Comparison of ENCODE assay signal across 24 cellular contexts in the genomic region with DNA sequence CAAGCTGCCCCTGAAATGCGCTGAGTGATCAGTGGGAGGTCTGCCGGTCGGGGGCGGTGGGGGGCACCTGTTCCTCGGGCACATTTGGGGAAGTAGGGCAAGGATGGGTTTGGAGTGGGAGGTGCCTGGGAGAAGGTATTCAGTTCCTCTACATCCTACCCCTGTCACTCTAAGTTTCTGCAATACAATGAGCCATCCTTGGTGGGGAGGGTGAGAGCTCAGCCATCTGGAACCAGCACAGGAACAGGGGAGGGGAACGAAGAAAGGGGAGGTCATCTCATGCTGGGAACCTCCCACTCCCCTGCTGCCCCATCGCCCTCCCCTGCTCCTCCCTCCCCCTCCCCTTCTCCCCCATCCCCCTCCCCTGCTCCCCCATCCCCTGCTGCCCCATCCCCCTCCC. TPM values are rescaled to one million over a fixed set of nuclear protein-coding genes. Genes with fewer than 3 reads are reported as not detected.
A peak's percentile ranks its signal among the peaks of the same experiment; 100 is the strongest.
DNase-seq lines count a peak whose midpoint lies in the region; ATAC-seq and TF ChIP-seq lines count a peak whose summit lies in the region.
"Had no signal": no experiment of that assay in that cellular context is flagged by ENCODE, and none has a peak within 500 bp of the region (broad histone marks: within the 10 kb centered on the region; RNA-seq: fewer than 3 reads in every experiment).

No MANE protein-coding gene starts in this region.

- H3K9me3 ChIP-seq in A673 (ENCODE audit: low read depth, low read length, poor library complexity, severe bottlenecking) (no peaks in the 10 kb centered on the region), GM23248 (ENCODE audit: low read depth) (no peaks in the 10 kb centered on the region), fibroblast of lung (ENCODE audit: control insufficient read depth, insufficient read depth, low read depth, low read length) (no peaks in the 10 kb centered on the region), PC-3 (ENCODE audit: low read length) (no peaks in the 10 kb centered on the region)
- H3K9me3 ChIP-seq: SK-N-SH, upper lobe of right lung had no signal

- no peaks in the 10 kb centered on the region for H3K9me2 ChIP-seq in GM23248 (ENCODE audit: insufficient read depth)
- H3K9me2 ChIP-seq in PC-3 (replicated peaks; ENCODE audit: low read length) = no peaks in the 10 kb centered on the region
- H3K9me2 ChIP-seq: SK-N-SH had no signal

- intact Hi-C loops in A673 (cut with micrococcal nuclease; ENCODE audit: unreplicated experiment) (loop anchor here (5.0 kb wide), 1 partner anchor 202 kb away; a partner anchor contains a TSS), PC-3 (cut with micrococcal nuclease) (no loop called here)
- intact Hi-C loops in activated CD4-positive, alpha-beta T cell treated with anti-CD3 and anti-CD28 coated beads, Interleukin-2, amount 10 ng/mL, durations not matched to agents 24 days and 14 days (cut with micrococcal nuclease) = loop anchor here (5.0 kb wide), 1 partner anchor 387 kb away; a partner anchor contains a TSS

- in situ Hi-C loops in GM23248 (cut with MboI) = no loop called here

- ATAC-seq in PC-3 = no peak
- ATAC-seq in effector memory CD8-positive, alpha-beta T cell (replicated peaks) = no peak
- ATAC-seq: esophagus mucosa, upper lobe of right lung had no signal

- peak overlapping the region; percentile 22 for H3K4me2 ChIP-seq in GM23248 (ENCODE audit: unreplicated experiment)
- no peak overlapping the region for H3K4me2 ChIP-seq in fibroblast of lung (ENCODE audit: extremely low read depth, insufficient read depth, low read length)
- H3K4me2 ChIP-seq in PC-3 (ENCODE audit: low read length) = no peak overlapping the region
- H3K4me2 ChIP-seq: SK-N-SH had no signal

- H3K4me3 Mint-ChIP-seq in effector memory CD8-positive, alpha-beta T cell = no peak overlapping the region
- no peak overlapping the region for H3K4me3 Mint-ChIP-seq in activated CD4-positive, alpha-beta T cell treated with anti-CD3 and anti-CD28 coated beads, Interleukin-2, amount 10 ng/mL, durations not matched to agents 24 days and 14 days
- H3K4me3 Mint-ChIP-seq: activated naive CD4-positive, alpha-beta T cell treated with anti-CD3 and anti-CD28 coated beads, Interleukin-2, amount 50 U/mL, for 24 hours; neural crest cell; stimulated activated naive CD8-positive, alpha-beta T cell treated with anti-CD3 and anti-CD28 coated beads, Interleukin-15, Interleukin-2, amounts not matched to agents 100 ng/mL and 50 ng/mL, for 24 hours had no signal

- no peak overlapping the region for H3K27ac Mint-ChIP-seq in effector memory CD8-positive, alpha-beta T cell
- no peak overlapping the region for H3K27ac Mint-ChIP-seq in activated CD4-positive, alpha-beta T cell treated with anti-CD3 and anti-CD28 coated beads, Interleukin-2, amount 10 ng/mL, durations not matched to agents 24 days and 14 days
- H3K27ac Mint-ChIP-seq: activated naive CD4-positive, alpha-beta T cell treated with anti-CD3 and anti-CD28 coated beads, Interleukin-2, amount 50 U/mL, for 24 hours; stimulated activated naive CD8-positive, alpha-beta T cell treated with anti-CD3 and anti-CD28 coated beads, Interleukin-15, Interleukin-2, amounts not matched to agents 100 ng/mL and 50 ng/mL, for 24 hours had no signal

- DNase-seq in A673 (ENCODE audit: low spot score) = peak; percentile 58
- peak; percentile 81 for DNase-seq in GM23248
- peak; percentile 84 for DNase-seq in NCI-H82 (lab: John Stamatoyannopoulos, UW)
- peak; percentile 45 to 63 for DNase-seq in fibroblast of lung (ENCODE audit: low read depth in 2 of 2)
- DNase-seq in PC-3 = no peak
- no peak for DNase-seq in effector memory CD8-positive, alpha-beta T cell
- no peak for DNase-seq in HUDEP-2 (lab: John Stamatoyannopoulos, UW; ENCODE audit: unreplicated experiment in 76 of 76)
- DNase-seq in activated CD4-positive, alpha-beta T cell treated with anti-CD3 and anti-CD28 coated beads, Interleukin-2, amount 10 ng/mL, durations not matched to agents 24 days and 14 days = no peak
- DNase-seq: activated CD4-positive, alpha-beta T cell treated with anti-CD3 and anti-CD28 coated beads for 48 hours; activated T-cell treated with anti-CD3 and anti-CD28 coated beads for 4 hours; COR-L47; dermis blood vessel endothelial cell; GDM1; islet precursor cell; KG1; NCI-H1436 treated with DMSO at 0.1 percent for 48 hours; NCI-H446 treated with DMSO at 0.1 percent for 48 hours; retina; SK-N-SH; upper lobe of right lung had no signal

- H3K36me3 ChIP-seq in A673 (ENCODE audit: insufficient read depth, low read length, poor library complexity, severe bottlenecking) (peaks cover 8% of the 10 kb centered on the region), GM23248 (ENCODE audit: low read depth) (peaks cover 5% of the 10 kb centered on the region; the same call in 1 of the 2 replicates), fibroblast of lung (ENCODE audit: control insufficient read depth, insufficient read depth, low read length) (peaks cover 12% of the 10 kb centered on the region), PC-3 (ENCODE audit: low read depth, low read length) (peaks cover 3% of the 10 kb centered on the region; the same call in 1 of the 2 replicates)

- H3K79me2 ChIP-seq in GM23248 (ENCODE audit: insufficient read depth) (peaks cover 19% of the 10 kb centered on the region), fibroblast of lung (ENCODE audit: control insufficient read depth, insufficient read depth, low read length) (peaks cover 6% of the 10 kb centered on the region), PC-3 (ENCODE audit: low read length) (peaks cover 24% of the 10 kb centered on the region)

- POLR2A ChIA-PET in A673 (lab: Charles Lee; ENCODE audit: low non-redundant PET) = interaction anchor here (0.6 kb wide), 1 partner anchor 13 kb away, joined by 3 read pairs; no protein-coding TSS in a partner anchor
- POLR2A ChIA-PET in PC-3 (lab: Charles Lee; ENCODE audit: unreplicated experiment) = no interaction called here

- peaks cover 12 to 17% of the 10 kb centered on the region in 2 donors for H3K4me1 Mint-ChIP-seq in effector memory CD8-positive, alpha-beta T cell (ENCODE audit: low read depth in 2 of 2)
- peaks cover 10% of the 10 kb centered on the region for H3K4me1 Mint-ChIP-seq in activated CD4-positive, alpha-beta T cell treated with anti-CD3 and anti-CD28 coated beads, Interleukin-2, amount 10 ng/mL, durations not matched to agents 24 days and 14 days

- H3K27me3 ChIP-seq in A673 (replicated peaks; ENCODE audit: insufficient read depth, low read depth, low read length, poor library complexity) (no peaks in the 10 kb centered on the region), GM23248 (replicated peaks; ENCODE audit: insufficient read depth) (no peaks in the 10 kb centered on the region), fibroblast of lung (ENCODE audit: control insufficient read depth, insufficient read depth, low read length) (no peaks in the 10 kb centered on the region), PC-3 (ENCODE audit: low read length) (no peaks in the 10 kb centered on the region)
- H3K27me3 ChIP-seq: upper lobe of right lung had no signal

- H4K20me1 ChIP-seq in GM23248 (ENCODE audit: insufficient read depth) (no peaks in the 10 kb centered on the region), fibroblast of lung (ENCODE audit: control insufficient read depth, extremely low read depth, insufficient read depth, low read length) (no peaks in the 10 kb centered on the region), PC-3 (ENCODE audit: low read length) (no peaks in the 10 kb centered on the region)

- no peaks in the 10 kb centered on the region for H3K9me3 Mint-ChIP-seq in effector memory CD8-positive, alpha-beta T cell
- H3K9me3 Mint-ChIP-seq in activated CD4-positive, alpha-beta T cell treated with anti-CD3 and anti-CD28 coated beads, Interleukin-2, amount 10 ng/mL, durations not matched to agents 24 days and 14 days = no peaks in the 10 kb centered on the region
- H3K9me3 Mint-ChIP-seq: activated naive CD4-positive, alpha-beta T cell treated with anti-CD3 and anti-CD28 coated beads, Interleukin-2, amount 50 U/mL, for 24 hours; neural crest cell; stimulated activated naive CD8-positive, alpha-beta T cell treated with anti-CD3 and anti-CD28 coated beads, Interleukin-15, Interleukin-2, amounts not matched to agents 100 ng/mL and 50 ng/mL, for 24 hours had no signal

- H3K4me1 ChIP-seq in A673 (ENCODE audit: insufficient read depth, low read length, poor library complexity, severe bottlenecking) = peaks cover 26% of the 10 kb centered on the region
- peaks cover 26% of the 10 kb centered on the region for H3K4me1 ChIP-seq in GM23248 (ENCODE audit: insufficient read depth)
- peaks cover 17% of the 10 kb centered on the region for H3K4me1 ChIP-seq in fibroblast of lung (ENCODE audit: control insufficient read depth, extremely low read depth, insufficient read depth, low read length)
- peaks cover 6% of the 10 kb centered on the region; the same call in 1 of the 2 replicates for H3K4me1 ChIP-seq in PC-3 (ENCODE audit: insufficient read depth, low read length)

- H2AFZ ChIP-seq in GM23248 (no peak overlapping the region), fibroblast of lung (ENCODE audit: low read length) (no peak overlapping the region), PC-3 (ENCODE audit: low read length) (no peak overlapping the region)

- WGBS in GM23248 (ENCODE audit: low coverage in 1 of 2, low lambda C conversion rate in 2 of 2, missing lambda C conversion rate in 2 of 2), 2 experiments = 74 to 94% methylated on average over 5 to 7 of the region's 7 CpGs

- H3K27me3 Mint-ChIP-seq in effector memory CD8-positive, alpha-beta T cell = peaks cover 0 to under 1% of the 10 kb centered on the region in 2 donors
- no peaks in the 10 kb centered on the region for H3K27me3 Mint-ChIP-seq in activated CD4-positive, alpha-beta T cell treated with anti-CD3 and anti-CD28 coated beads, Interleukin-2, amount 10 ng/mL, durations not matched to agents 24 days and 14 days
- H3K27me3 Mint-ChIP-seq: activated naive CD4-positive, alpha-beta T cell treated with anti-CD3 and anti-CD28 coated beads, Interleukin-2, amount 50 U/mL, for 24 hours; stimulated activated naive CD8-positive, alpha-beta T cell treated with anti-CD3 and anti-CD28 coated beads, Interleukin-15, Interleukin-2, amounts not matched to agents 100 ng/mL and 50 ng/mL, for 24 hours had no signal

- BruUV-seq in A673 (replicated peaks; lab: Mats Ljungman, UMichigan) (no TSS peak), PC-3 (replicated peaks; lab: Mats Ljungman, UMichigan) (no TSS peak)

- H3K27ac ChIP-seq in A673 (ENCODE audit: low read depth, low read length, poor library complexity, severe bottlenecking) (peak overlapping the region; percentile 73), GM23248 (peak overlapping the region; percentile 41; the same call in 1 of the 2 replicates), fibroblast of lung (ENCODE audit: insufficient read depth, low read length) (no peak overlapping the region), PC-3 (ENCODE audit: low read length) (no peak overlapping the region)
- H3K27ac ChIP-seq: upper lobe of right lung had no signal

- H3K36me3 Mint-ChIP-seq in effector memory CD8-positive, alpha-beta T cell (ENCODE audit: insufficient read depth) = peaks cover 24% of the 10 kb centered on the region
- peaks cover 23% of the 10 kb centered on the region for H3K36me3 Mint-ChIP-seq in activated CD4-positive, alpha-beta T cell treated with anti-CD3 and anti-CD28 coated beads, Interleukin-2, amount 10 ng/mL, durations not matched to agents 24 days and 14 days (ENCODE audit: low read depth)

- no peak for TF ChIP-seq CTCF in A673 (conservative IDR thresholded peaks at IDR 0.05; ENCODE audit: low read depth, low read length)
- TF ChIP-seq CTCF in fibroblast of lung (conservative IDR thresholded peaks at IDR 0.05 in 1 of 2, IDR thresholded peaks at IDR 0.05 in 1 of 2; ENCODE audit: low read depth in 1 of 2, low read length in 2 of 2) = no peak
- TF ChIP-seq CTCF in PC-3 (conservative IDR thresholded peaks at IDR 0.05; ENCODE audit: low read depth, low read length) = no peak

- H3F3A ChIP-seq in GM23248 (ENCODE audit: insufficient read depth) = peaks cover 12% of the 10 kb centered on the region; the same call in 1 of the 2 replicates
- H3F3A ChIP-seq in PC-3 (ENCODE audit: low read length, unreplicated experiment) = no peaks in the 10 kb centered on the region

- CTCF ChIA-PET in A673 (lab: Charles Lee) (no interaction called here), PC-3 (lab: Charles Lee) (interaction anchor here (0.7 kb wide), 1 partner anchor 23 kb away, joined by 3 read pairs; no protein-coding TSS in a partner anchor)

- no peak overlapping the region for H3K9ac ChIP-seq in GM23248
- no peak overlapping the region for H3K9ac ChIP-seq in fibroblast of lung (ENCODE audit: insufficient read depth, low read length)
- no peak overlapping the region for H3K9ac ChIP-seq in PC-3 (ENCODE audit: low read length)
- H3K9ac ChIP-seq: SK-N-SH had no signal

- H3K4me3 ChIP-seq in A673 (ENCODE audit: low read depth, low read length, poor library complexity, severe bottlenecking) (no peak overlapping the region), GM23248 (no peak overlapping the region), fibroblast of lung (replicated peaks in 1 of 4; ENCODE audit: control extremely low read depth in 1 of 4, insufficient read depth in 1 of 4, low read depth in 3 of 4, low read length in 4 of 4) (no peak overlapping the region), PC-3 (ENCODE audit: low read length) (no peak overlapping the region)
- H3K4me3 ChIP-seq: upper lobe of right lung had no signal

RNA-seq across cellular contexts. Expression of a gene that starts 4.2 kb away (rescaled TPM):
- total RNA-seq in A673 (2021) (51.1 and 60.8 TPM in 2 replicates), fibroblast of lung (21.3 and 23.1 TPM in 2 replicates), PC-3 (2014; rRNA removed) (47.9 and 57.4 TPM in 2 replicates)
- total RNA-seq in GM23248 (2014; rRNA removed; shearing (Covaris generic)) = 51.2 and 58.1 TPM in 2 replicates
- polyA plus RNA-seq in GM23248 (2016; fragmentation: Nextera tagmentation; extraction: Ambion mirVana) (41.1 and 41.2 TPM in 2 replicates), fibroblast of lung (28.5 and 31.3 TPM in 2 replicates)
- 33.4 and 34.1 TPM in 2 replicates for polyA plus RNA-seq in fibroblast of lung (2012)
- polyA minus RNA-seq in fibroblast of lung (ENCODE audit: low replicate concordance) = 194 and 205 TPM in 2 replicates
- total RNA-seq in activated CD4-positive, alpha-beta T cell treated with anti-CD3 and anti-CD28 coated beads, Interleukin-2, amount 10 ng/mL, durations not matched to agents 24 days and 14 days = 50.8 and 55.9 TPM in 2 replicates

RNA-seq across cellular contexts. Expression of a gene that starts 7.7 kb away (rescaled TPM):
- total RNA-seq in A673 (2021) = 30.7 and 33.1 TPM in 2 replicates
- total RNA-seq in GM23248 (2014; rRNA removed; shearing (Covaris generic)) = 67.3 and 92.0 TPM in 2 replicates
- 63.5 and 66.1 TPM in 2 replicates for polyA plus RNA-seq in GM23248 (2016; fragmentation: Nextera tagmentation; extraction: Ambion mirVana)
- total RNA-seq in fibroblast of lung = 40.6 and 41.1 TPM in 2 replicates
- 27.9 and 41.8 TPM in 2 replicates for polyA plus RNA-seq in fibroblast of lung
- 21.1 and 44.6 TPM in 2 replicates for polyA plus RNA-seq in fibroblast of lung (2012)
- 17.5 and 21.0 TPM in 2 replicates for polyA minus RNA-seq in fibroblast of lung (ENCODE audit: low replicate concordance)
- total RNA-seq in PC-3 (2014; rRNA removed) = 45.7 and 58.6 TPM in 2 replicates
- total RNA-seq in activated CD4-positive, alpha-beta T cell treated with anti-CD3 and anti-CD28 coated beads, Interleukin-2, amount 10 ng/mL, durations not matched to agents 24 days and 14 days = 36.5 and 37.7 TPM in 2 replicates

RNA-seq across cellular contexts. Expression of a gene that starts 9.0 kb away (rescaled TPM):
- total RNA-seq in A673 (2021) = 0.80 and 1.0 TPM in 2 replicates
- 0.22 TPM in 1 of 2 replicates, not detected in the other for total RNA-seq in GM23248 (2014; rRNA removed; shearing (Covaris generic))
- polyA plus RNA-seq in GM23248 (2016; fragmentation: Nextera tagmentation; extraction: Ambion mirVana) = not detected in 2 replicates
- total RNA-seq in fibroblast of lung = 0.51 and 0.83 TPM in 2 replicates
- polyA plus RNA-seq in fibroblast of lung = 0.14 and 0.39 TPM in 2 replicates
- polyA plus RNA-seq in fibroblast of lung (2012) = 0.40 and 0.76 TPM in 2 replicates
- 0.20 TPM in 1 of 2 replicates, not detected in the other for polyA minus RNA-seq in fibroblast of lung (ENCODE audit: low replicate concordance)
- 6.9 and 7.9 TPM in 2 replicates for total RNA-seq in PC-3 (2014; rRNA removed)
- total RNA-seq in activated CD4-positive, alpha-beta T cell treated with anti-CD3 and anti-CD28 coated beads, Interleukin-2, amount 10 ng/mL, durations not matched to agents 24 days and 14 days = 1.1 and 1.2 TPM in 2 replicates

RNA-seq across cellular contexts. Expression of a gene that starts 20.7 kb away (rescaled TPM):
- total RNA-seq in A673 (2021) (0.84 and 1.5 TPM in 2 replicates), fibroblast of lung (29.1 and 30.0 TPM in 2 replicates), PC-3 (2014; rRNA removed) (2.0 and 4.4 TPM in 2 replicates)
- 35.0 and 59.8 TPM in 2 replicates for total RNA-seq in GM23248 (2014; rRNA removed; shearing (Covaris generic))
- polyA plus RNA-seq in GM23248 (2016; fragmentation: Nextera tagmentation; extraction: Ambion mirVana) (1.6 TPM in 2 replicates), fibroblast of lung (8.2 and 11.3 TPM in 2 replicates)
- 31.7 and 32.0 TPM in 2 replicates for polyA plus RNA-seq in fibroblast of lung (2012)
- polyA minus RNA-seq in fibroblast of lung (ENCODE audit: low replicate concordance) = 14.0 and 15.0 TPM in 2 replicates
- total RNA-seq in activated CD4-positive, alpha-beta T cell treated with anti-CD3 and anti-CD28 coated beads, Interleukin-2, amount 10 ng/mL, durations not matched to agents 24 days and 14 days = 49.4 and 51.6 TPM in 2 replicates

Comparison
In these comparisons a context has a peak if more than half of its experiments do, and no peak if none do; other contexts are left out.
1. DNase-seq: peak in A673 (single experiment), GM23248 (single experiment), NCI-H82 (single experiment) and fibroblast of lung (2 of 2); none in PC-3 (single experiment), effector memory CD8-positive, alpha-beta T cell (0 of 3), HUDEP-2 (0 of 76) and activated CD4-positive, alpha-beta T cell treated with anti-CD3 and anti-CD28 coated beads, Interleukin-2, amount 10 ng/mL, durations not matched to agents 24 days and 14 days (single experiment).
2. H3K27ac ChIP-seq: peak in A673 (single experiment) and GM23248 (single experiment); none in fibroblast of lung (single experiment) and PC-3 (single experiment).